Comparison of ENCODE assay signal across 15 cellular contexts in the genomic region with DNA sequence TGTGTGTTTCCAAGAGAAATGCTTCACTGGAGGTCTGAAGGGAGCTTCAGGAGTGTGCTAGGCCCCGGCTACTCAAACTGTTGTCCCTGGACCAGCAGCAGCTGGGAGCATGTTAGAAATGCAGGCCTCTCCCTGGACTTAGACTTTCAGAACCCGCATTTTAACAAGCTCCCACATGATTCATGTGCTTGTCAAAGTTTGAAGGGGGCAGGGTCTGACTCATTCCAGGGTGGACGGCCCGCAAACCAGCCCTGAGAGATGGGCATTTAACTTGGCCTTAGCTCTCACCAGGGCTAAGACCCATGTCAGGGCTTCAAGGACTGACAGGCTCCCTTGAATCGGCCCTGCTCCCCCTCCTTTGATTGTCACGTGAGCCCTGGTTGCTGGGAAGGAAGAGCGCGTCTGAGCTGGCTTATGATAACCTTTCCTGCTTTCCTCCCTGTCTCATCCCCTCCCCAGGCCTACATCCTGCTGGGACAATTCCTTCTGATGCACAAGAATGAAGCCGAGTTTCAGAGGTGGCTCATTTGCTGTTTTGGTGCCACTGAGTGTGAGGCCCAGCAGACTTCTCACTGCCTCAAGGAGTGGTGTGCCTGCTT. TPM values are rescaled to one million over a fixed set of nuclear protein-coding genes. Genes with fewer than 3 reads are reported as not detected.
A peak's percentile ranks its signal among the peaks of the same experiment; 100 is the strongest.
DNase-seq lines count a peak whose midpoint lies in the region; ATAC-seq and TF ChIP-seq lines count a peak whose summit lies in the region.
"Had no signal": no experiment of that assay in that cellular context is flagged by ENCODE, and none has a peak within 500 bp of the region (broad histone marks: within the 10 kb centered on the region; RNA-seq: fewer than 3 reads in every experiment).

No MANE protein-coding gene starts in this region.

- H3K9me2 ChIP-seq in GM23248 (ENCODE audit: insufficient read depth) = no peaks in the 10 kb centered on the region

- no peak overlapping the region for H3K9ac ChIP-seq in GM23248

- H3K36me3 Mint-ChIP-seq in nephron progenitor cell (ENCODE audit: low read depth) = peaks cover 8% of the 10 kb centered on the region

- peaks cover 16% of the 10 kb centered on the region for H3K27me3 Mint-ChIP-seq in nephron progenitor cell (ENCODE audit: low read depth, poor library complexity)

- in situ Hi-C loops in GM23248 (cut with MboI) = no loop called here

- no peaks in the 10 kb centered on the region for H3K4me1 ChIP-seq in GM23248 (ENCODE audit: insufficient read depth)
- H3K4me1 ChIP-seq: tibial artery had no signal

- ATAC-seq in HG03432 (IDR thresholded peaks at IDR 0.05; ENCODE audit: unreplicated experiment) = no peak
- ATAC-seq: Right ventricle myocardium inferior had no signal

- 85 to 86% methylated on average over 9 of the region's 9 CpGs for WGBS in GM23248 (ENCODE audit: low coverage in 1 of 2, low lambda C conversion rate in 2 of 2, missing lambda C conversion rate in 2 of 2), 2 experiments

- no peaks in the 10 kb centered on the region for H3F3A ChIP-seq in GM23248 (ENCODE audit: insufficient read depth)

- H3K36me3 ChIP-seq in GM23248 (ENCODE audit: low read depth) (no peaks in the 10 kb centered on the region), WERI-Rb-1 (no peaks in the 10 kb centered on the region)
- H3K36me3 ChIP-seq: tibial artery had no signal

- peaks cover 38% of the 10 kb centered on the region for H3K9me3 Mint-ChIP-seq in nephron progenitor cell

- no peaks in the 10 kb centered on the region for H4K20me1 ChIP-seq in GM23248 (ENCODE audit: insufficient read depth)

- H3K4me1 Mint-ChIP-seq in nephron progenitor cell = peaks cover 18% of the 10 kb centered on the region

- H2AFZ ChIP-seq in GM23248 = no peak overlapping the region

- H3K27ac ChIP-seq in GM23248 (no peak overlapping the region), WERI-Rb-1 (no peak overlapping the region)
- H3K27ac ChIP-seq: HL-60, tibial artery had no signal

- no peak overlapping the region for H3K4me3 Mint-ChIP-seq in nephron progenitor cell

- H3K9me3 ChIP-seq in GM23248 (ENCODE audit: low read depth) (no peaks in the 10 kb centered on the region), WERI-Rb-1 (ENCODE audit: severe bottlenecking) (peaks cover 4% of the 10 kb centered on the region)

- no peaks in the 10 kb centered on the region for H3K79me2 ChIP-seq in GM23248 (ENCODE audit: insufficient read depth)

- H3K27ac Mint-ChIP-seq in nephron progenitor cell = peak overlapping the region; percentile 68

- H3K4me3 ChIP-seq in AG09309 (ENCODE audit: control insufficient read depth, low read depth, low read length) (no peak overlapping the region), epithelial cell of esophagus (ENCODE audit: low read length) (no peak overlapping the region), GM23248 (no peak overlapping the region), WERI-Rb-1 (ENCODE audit: low read depth, low read length) (no peak overlapping the region)
- H3K4me3 ChIP-seq: skin epidermis, tibial artery had no signal

- peak; percentile 55 for DNase-seq in AG09309 (ENCODE audit: low read depth)
- DNase-seq in RPMI7951 (ENCODE audit: low read depth) = peak; percentile 89
- DNase-seq in epithelial cell of esophagus (ENCODE audit: low read depth) = peak; percentile 35
- DNase-seq in nephron progenitor cell = no peak
- no peak for DNase-seq in GM23248
- no peak for DNase-seq in WERI-Rb-1
- DNase-seq in activated CD4-positive, alpha-beta T cell treated with anti-CD3 and anti-CD28 coated beads for 4 hours = no peak
- DNase-seq: DMS53, NCI-H1092, NCI-H524 treated with DMSO at 0.1 percent for 48 hours, tibial artery had no signal

- H3K27me3 ChIP-seq in GM23248 (replicated peaks; ENCODE audit: insufficient read depth) (0 out of 2 replicates have a peak, but pooled peaks cover 3% of the 10 kb centered on the region), WERI-Rb-1 (ENCODE audit: insufficient read depth, low read depth, severe bottlenecking) (no peaks in the 10 kb centered on the region)
- H3K27me3 ChIP-seq: tibial artery had no signal

- no peak overlapping the region for H3K4me2 ChIP-seq in GM23248 (ENCODE audit: unreplicated experiment)

- TF ChIP-seq CTCF in AG09309 (IDR thresholded peaks at IDR 0.05; ENCODE audit: control insufficient read depth, insufficient read depth, low read depth, low read length, missing control alignments) (no peak), epithelial cell of esophagus (IDR thresholded peaks at IDR 0.05; ENCODE audit: insufficient read depth, low read depth, low read length, missing control alignments) (no peak), nephron progenitor cell (IDR thresholded peaks at IDR 0.05) (no peak), WERI-Rb-1 (IDR thresholded peaks at IDR 0.05; ENCODE audit: low read depth, low read length) (no peak)

RNA-seq across cellular contexts. Expression of a gene that starts 35.5 kb away (rescaled TPM):
- total RNA-seq in RPMI7951 (2014; rRNA removed; shearing (Covaris generic)) = not detected in 2 replicates
- total RNA-seq in GM23248 (2014; rRNA removed; shearing (Covaris generic)) = not detected in 2 replicates
- polyA plus RNA-seq in GM23248 (2016; fragmentation: Nextera tagmentation; extraction: Ambion mirVana) = not detected in 2 replicates
- total RNA-seq: Right ventricle myocardium inferior had no signal

RNA-seq across cellular contexts. Expression of a gene that starts 53.3 kb away (rescaled TPM):
- 86.9 and 116 TPM in 2 replicates for total RNA-seq in RPMI7951 (2014; rRNA removed; shearing (Covaris generic))
- 182 and 231 TPM in 2 replicates for total RNA-seq in GM23248 (2014; rRNA removed; shearing (Covaris generic))
- polyA plus RNA-seq in GM23248 (2016; fragmentation: Nextera tagmentation; extraction: Ambion mirVana) = 127 and 131 TPM in 2 replicates

Comparison
In these comparisons a context has a peak if more than half of its experiments do, and no peak if none do; other contexts are left out.
1. DNase-seq: peak in AG09309 (single experiment), RPMI7951 (single experiment) and epithelial cell of esophagus (single experiment); none in nephron progenitor cell (single experiment), GM23248 (single experiment), WERI-Rb-1 (single experiment) and activated CD4-positive, alpha-beta T cell treated with anti-CD3 and anti-CD28 coated beads for 4 hours (0 of 2).